In the genomic region with DNA sequence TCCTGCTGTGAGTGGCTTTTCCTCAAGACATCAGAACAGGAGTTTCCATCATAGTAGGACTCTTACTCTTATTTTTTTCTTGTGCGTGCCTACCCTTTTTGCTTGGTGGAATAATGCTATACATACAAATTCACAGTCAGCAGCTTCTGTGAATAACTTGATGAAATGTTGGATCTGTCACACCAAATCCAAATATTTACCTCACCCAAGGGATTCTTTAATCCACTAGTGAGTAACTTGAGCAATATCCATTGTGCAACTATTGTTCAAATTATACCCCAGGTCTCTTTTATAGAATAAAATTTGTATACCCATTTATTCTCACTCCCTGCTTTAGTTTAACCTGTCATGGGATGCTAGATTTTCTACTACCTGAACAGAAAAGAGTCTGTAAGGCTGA, we compare ENCODE assay signal across 29 cellular contexts.
"Had no signal": no experiment of that assay in that cellular context is flagged by ENCODE, and none has a peak within 500 bp of the region (broad histone marks: within the 10 kb centered on the region; RNA-seq: fewer than 3 reads in every experiment).

No MANE protein-coding gene starts in this region.

- H3K27ac ChIP-seq: colonic mucosa, coronary artery, dorsolateral prefrontal cortex, epithelial cell of prostate, esophagus muscularis mucosa, esophagus squamous epithelium, foreskin keratinocyte, gastrocnemius medialis, gastroesophageal sphincter, heart left ventricle, heart right ventricle had no signal

- ATAC-seq: effector memory CD8-positive, alpha-beta T cell; esophagus mucosa; foreskin keratinocyte; gastrocnemius medialis; gastroesophageal sphincter; heart left ventricle; heart right ventricle had no signal

- H3K4me1 ChIP-seq: colonic mucosa, esophagus squamous epithelium, foreskin keratinocyte, gastrocnemius medialis, gastroesophageal sphincter, heart left ventricle, heart right ventricle had no signal

- H3K4me3 Mint-ChIP-seq: dendritic cell treated with granulocyte-macrophage colony-stimulating factor and Interleukin-4, amounts not matched to agents 40 ng/mL and 50 ng/mL, for 4 days; effector memory CD8-positive, alpha-beta T cell; endodermal cell had no signal

- H3K27ac Mint-ChIP-seq: dendritic cell treated with granulocyte-macrophage colony-stimulating factor and Interleukin-4, amounts not matched to agents 40 ng/mL and 50 ng/mL, for 4 days; effector memory CD8-positive, alpha-beta T cell; endodermal cell had no signal

- H3K27me3 ChIP-seq: colonic mucosa, esophagus muscularis mucosa, esophagus squamous epithelium, foreskin keratinocyte, gastrocnemius medialis, gastroesophageal sphincter, heart left ventricle, heart right ventricle had no signal

- H3K9me3 ChIP-seq: colonic mucosa, esophagus muscularis mucosa, gastrocnemius medialis, gastroesophageal sphincter had no signal

- H3K36me3 ChIP-seq: colonic mucosa, esophagus muscularis mucosa, esophagus squamous epithelium, gastrocnemius medialis, gastroesophageal sphincter, heart left ventricle, heart right ventricle had no signal

- H3K4me1 Mint-ChIP-seq: endodermal cell had no signal

- FAIRE-seq: colon, endometrium, endothelial cell of umbilical vein, frontal cortex had no signal

- H3K4me3 ChIP-seq: colonic mucosa, coronary artery, dorsolateral prefrontal cortex, esophagus muscularis mucosa, esophagus squamous epithelium, gastrocnemius medialis, gastroesophageal sphincter, heart left ventricle, heart right ventricle had no signal

- DNase-seq: colonic mucosa; cortex of kidney; dermis blood vessel endothelial cell; dorsolateral prefrontal cortex; effector CD4-positive, alpha-beta T cell; effector CD8-positive, alpha-beta T cell; effector memory CD4-positive, alpha-beta T cell; effector memory CD8-positive, alpha-beta T cell; endodermal cell; erythroblast; esophagus squamous epithelium; foreskin fibroblast; foreskin keratinocyte; foreskin melanocyte; gastrocnemius medialis; glutamatergic neuron; head of caudate nucleus; heart left ventricle; heart right ventricle had no signal

- H3K27me3 Mint-ChIP-seq: dendritic cell treated with granulocyte-macrophage colony-stimulating factor and Interleukin-4, amounts not matched to agents 40 ng/mL and 50 ng/mL, for 4 days; effector memory CD8-positive, alpha-beta T cell had no signal
